17 cellular contexts compared by ENCODE assay signal in genomic region chr4:16684083-16684482, GRCh38.
DNase-seq lines count a peak whose midpoint lies in the region; ATAC-seq and TF ChIP-seq lines count a peak whose summit lies in the region.
"Had no signal": no experiment of that assay in that cellular context is flagged by ENCODE, and none has a peak within 500 bp of the region (broad histone marks: within the 10 kb centered on the region; RNA-seq: fewer than 3 reads in every experiment).

No MANE protein-coding gene starts in this region.

- no peak for TF ChIP-seq POLR2A in upper lobe of left lung (IDR thresholded peaks at IDR 0.05)

- POLR2A ChIA-PET in BJ (lab: Charles Lee): interaction anchor here (0.6 kb wide), 1 partner anchor 56 kb away, joined by 3 read pairs; no protein-coding TSS in a partner anchor
- POLR2A ChIA-PET in activated CD4-positive, alpha-beta T cell treated with anti-CD3 and anti-CD28 coated beads for 36 hours (lab: Charles Lee): no interaction called here

- peak overlapping the region; percentile 34 for H3K4me3 Mint-ChIP-seq in osteocyte (ENCODE audit: unreplicated experiment)
- H3K4me3 Mint-ChIP-seq in activated CD4-positive, alpha-beta T cell treated with anti-CD3 and anti-CD28 coated beads for 36 hours: no peak overlapping the region
- H3K4me3 Mint-ChIP-seq: T-cell had no signal

- CTCF ChIA-PET in BJ (lab: Yijun Ruan, JAX): interaction anchor here (1.1 to 1.5 kb wide), 2 partner anchors 16 to 42 kb away, joined by 3 read pairs; no protein-coding TSS in a partner anchor
- CTCF ChIA-PET in activated CD4-positive, alpha-beta T cell treated with anti-CD3 and anti-CD28 coated beads for 36 hours (lab: Charles Lee): no interaction called here

- no peaks in the 10 kb centered on the region for H3K36me3 ChIP-seq in BJ (ENCODE audit: control insufficient read depth, insufficient read depth, low read length)
- H3K36me3 ChIP-seq in upper lobe of left lung: no peaks in the 10 kb centered on the region
- H3K36me3 ChIP-seq in lower lobe of right lung: no peaks in the 10 kb centered on the region
- H3K36me3 ChIP-seq: BE2C had no signal

- WGBS in upper lobe of left lung, 2 donors: 56 to 70% methylated on average over 6 of the region's 6 CpGs

- H3K4me3 ChIP-seq in BJ (ENCODE audit: low read depth, low read length) (no peak overlapping the region), fibroblast of villous mesenchyme (ENCODE audit: low read depth, low read length) (no peak overlapping the region), upper lobe of left lung (no peak overlapping the region), lower lobe of right lung (no peak overlapping the region)

- H3K9me3 Mint-ChIP-seq in osteocyte (ENCODE audit: unreplicated experiment): no peaks in the 10 kb centered on the region
- H3K9me3 Mint-ChIP-seq in activated CD4-positive, alpha-beta T cell treated with anti-CD3 and anti-CD28 coated beads for 36 hours (ENCODE audit: low read depth): no peaks in the 10 kb centered on the region
- H3K9me3 Mint-ChIP-seq: T-cell had no signal

- H3K9me3 ChIP-seq in upper lobe of left lung (no peaks in the 10 kb centered on the region), lower lobe of right lung (no peaks in the 10 kb centered on the region)
- H3K9me3 ChIP-seq: BE2C had no signal

- H3K27me3 ChIP-seq in BJ (ENCODE audit: control insufficient read depth, insufficient read depth, low read length) (no peaks in the 10 kb centered on the region), upper lobe of left lung (no peaks in the 10 kb centered on the region), lower lobe of right lung (ENCODE audit: low read depth) (no peaks in the 10 kb centered on the region)
- H3K27me3 ChIP-seq: BE2C had no signal

- no peak for TF ChIP-seq EP300 in upper lobe of left lung (IDR thresholded peaks at IDR 0.05)

- peaks cover 47% of the 10 kb centered on the region for H3K4me1 Mint-ChIP-seq in osteocyte (ENCODE audit: unreplicated experiment)
- H3K4me1 Mint-ChIP-seq in activated CD4-positive, alpha-beta T cell treated with anti-CD3 and anti-CD28 coated beads for 36 hours: no peaks in the 10 kb centered on the region
- H3K4me1 Mint-ChIP-seq: T-cell had no signal

- ATAC-seq in upper lobe of left lung (ENCODE audit: low FRiP score in 2 of 2) (no peak), lower lobe of right lung (no peak)
- no peak for ATAC-seq in activated CD4-positive, alpha-beta T cell treated with anti-CD3 and anti-CD28 coated beads for 36 hours
- ATAC-seq: PC-3, T-cell had no signal

- intact Hi-C loops in lower lobe of right lung (cut with DNase I): no loop called here
- intact Hi-C loops in activated CD4-positive, alpha-beta T cell treated with anti-CD3 and anti-CD28 coated beads for 36 hours (cut with DNase I, micrococcal nuclease): no loop called here

- peak; percentile 76 for DNase-seq in BJ (ENCODE audit: low read depth)
- peak; percentile 49 for DNase-seq in astrocyte of the hippocampus (ENCODE audit: low read depth, low spot score)
- peak; percentile 89 for DNase-seq in fibroblast of villous mesenchyme (ENCODE audit: low read depth)
- no peak for DNase-seq in osteocyte (ENCODE audit: extremely low spot score, unreplicated experiment)
- DNase-seq in upper lobe of left lung: no peak
- DNase-seq in lower lobe of right lung: no peak
- no peak for DNase-seq in NCI-H510A treated with DMSO at 0.1 percent for 48 hours (lab: John Stamatoyannopoulos, UW)
- DNase-seq in activated CD4-positive, alpha-beta T cell treated with anti-CD3 and anti-CD28 coated beads for 36 hours: no peak
- DNase-seq: activated naive CD4-positive, alpha-beta T cell treated with anti-CD3 and anti-CD28 coated beads, Interleukin-2, amount 50 U/mL, for 16 hours; BE2C; cerebellar nuclear complex; DMS53; foreskin melanocyte; NCI-H187; NCI-H524 treated with DMSO at 0.1 percent for 48 hours; PC-3; T-cell had no signal

- H3K4me1 ChIP-seq in upper lobe of left lung: peaks cover 0 to 2% (median 0%) of the 10 kb centered on the region in 4 donors
- no peaks in the 10 kb centered on the region for H3K4me1 ChIP-seq in lower lobe of right lung

- H3K27ac ChIP-seq in upper lobe of left lung (no peak overlapping the region), lower lobe of right lung (no peak overlapping the region)

- H3K27ac Mint-ChIP-seq in osteocyte (ENCODE audit: unreplicated experiment): peak overlapping the region; percentile 80
- H3K27ac Mint-ChIP-seq in activated CD4-positive, alpha-beta T cell treated with anti-CD3 and anti-CD28 coated beads for 36 hours: no peak overlapping the region
- H3K27ac Mint-ChIP-seq: T-cell had no signal

- H3K27me3 Mint-ChIP-seq in osteocyte (ENCODE audit: unreplicated experiment): no peaks in the 10 kb centered on the region
- no peaks in the 10 kb centered on the region for H3K27me3 Mint-ChIP-seq in activated CD4-positive, alpha-beta T cell treated with anti-CD3 and anti-CD28 coated beads for 36 hours

- no peaks in the 10 kb centered on the region for H3K36me3 Mint-ChIP-seq in osteocyte (ENCODE audit: unreplicated experiment)
- no peaks in the 10 kb centered on the region for H3K36me3 Mint-ChIP-seq in activated CD4-positive, alpha-beta T cell treated with anti-CD3 and anti-CD28 coated beads for 36 hours (ENCODE audit: low read depth)
- H3K36me3 Mint-ChIP-seq: T-cell had no signal

- TF ChIP-seq CTCF in BJ (IDR thresholded peaks at IDR 0.05; ENCODE audit: insufficient read depth, low read depth, low read length): no peak
- no peak for TF ChIP-seq CTCF in fibroblast of villous mesenchyme (IDR thresholded peaks at IDR 0.05; ENCODE audit: insufficient read depth, low read depth, low read length)
- TF ChIP-seq CTCF in osteocyte (IDR thresholded peaks at IDR 0.05): no peak
- TF ChIP-seq CTCF in upper lobe of left lung (IDR thresholded peaks at IDR 0.05): no peak
- no peak for TF ChIP-seq CTCF in lower lobe of right lung (IDR thresholded peaks at IDR 0.05)

Comparison
In these comparisons a context has a peak if more than half of its experiments do, and no peak if none do; other contexts are left out.
1. DNase-seq: peak in BJ (single experiment), astrocyte of the hippocampus (single experiment) and fibroblast of villous mesenchyme (single experiment); none in osteocyte (single experiment), upper lobe of left lung (0 of 2), lower lobe of right lung (single experiment), NCI-H510A treated with DMSO at 0.1 percent for 48 hours (single experiment) and activated CD4-positive, alpha-beta T cell treated with anti-CD3 and anti-CD28 coated beads for 36 hours (single experiment).